In genomic region chr20:9616455-9616805, GRCh38 we compare ENCODE assay signal across 8 cellular contexts.
DNase-seq lines count a peak whose midpoint lies in the region; ATAC-seq and TF ChIP-seq lines count a peak whose summit lies in the region.
"Had no signal": no experiment of that assay in that cellular context is flagged by ENCODE, and none has a peak within 500 bp of the region (broad histone marks: within the 10 kb centered on the region; RNA-seq: fewer than 3 reads in every experiment).

No MANE protein-coding gene starts in this region.

- ATAC-seq in GM19328 (IDR thresholded peaks at IDR 0.05; ENCODE audit: unreplicated experiment) (peak; percentile 14), GM21737 (IDR thresholded peaks at IDR 0.05; ENCODE audit: unreplicated experiment) (peak; percentile 6), HG03196 (IDR thresholded peaks at IDR 0.05; ENCODE audit: unreplicated experiment) (peak; percentile 12)
- ATAC-seq: natural killer cell treated with Interleukin-12 subunit alpha and Interleukin-12 subunit beta and Interleukin-15 and Interleukin-18, amount 100 ng/mL, for 72 hours had no signal

- H3K9me3 Mint-ChIP-seq in osteocyte (ENCODE audit: unreplicated experiment) = no peaks in the 10 kb centered on the region
- H3K9me3 Mint-ChIP-seq in activated CD4-positive, alpha-beta T cell treated with anti-CD3 and anti-CD28 coated beads, Interleukin-2, amount 10 ng/mL, durations not matched to agents 7 days and 5 days = no peaks in the 10 kb centered on the region
- H3K9me3 Mint-ChIP-seq: natural killer cell treated with Interleukin-12 subunit alpha and Interleukin-12 subunit beta and Interleukin-15 and Interleukin-18, amount 100 ng/mL, for 72 hours had no signal

- CTCF ChIA-PET in activated CD4-positive, alpha-beta T cell treated with anti-CD3 and anti-CD28 coated beads, Interleukin-2, amount 10 ng/mL, durations not matched to agents 7 days and 5 days (lab: Charles Lee) = interaction anchor here (0.6 to 1.8 kb wide), 3 partner anchors 221 to 301 kb away, joined by 3 to 4 read pairs (median 3); no protein-coding TSS in a partner anchor

- H3K36me3 Mint-ChIP-seq in osteocyte (ENCODE audit: unreplicated experiment) = no peaks in the 10 kb centered on the region
- no peaks in the 10 kb centered on the region for H3K36me3 Mint-ChIP-seq in activated CD4-positive, alpha-beta T cell treated with anti-CD3 and anti-CD28 coated beads, Interleukin-2, amount 10 ng/mL, durations not matched to agents 7 days and 5 days (ENCODE audit: low read depth)
- H3K36me3 Mint-ChIP-seq: natural killer cell treated with Interleukin-12 subunit alpha and Interleukin-12 subunit beta and Interleukin-15 and Interleukin-18, amount 100 ng/mL, for 72 hours had no signal

- no peak overlapping the region for H3K4me3 Mint-ChIP-seq in osteocyte (ENCODE audit: unreplicated experiment)
- no peak overlapping the region for H3K4me3 Mint-ChIP-seq in activated CD4-positive, alpha-beta T cell treated with anti-CD3 and anti-CD28 coated beads, Interleukin-2, amount 10 ng/mL, durations not matched to agents 7 days and 5 days
- H3K4me3 Mint-ChIP-seq: natural killer cell treated with Interleukin-12 subunit alpha and Interleukin-12 subunit beta and Interleukin-15 and Interleukin-18, amount 100 ng/mL, for 72 hours had no signal

- peak; percentile 60 for DNase-seq in osteocyte (ENCODE audit: extremely low spot score, unreplicated experiment)
- DNase-seq in hippocampal formation (lab: John Stamatoyannopoulos, UW) = no peak
- no peak for DNase-seq in stimulated activated CD4-positive, alpha-beta T cell treated with anti-CD3 and anti-CD28 coated beads, Interleukin-4, amount 100 ng/mL, for 1 hour
- DNase-seq in activated CD4-positive, alpha-beta T cell treated with anti-CD3 and anti-CD28 coated beads, Interleukin-2, amount 10 ng/mL, durations not matched to agents 7 days and 5 days = no peak

- H3K27me3 Mint-ChIP-seq in osteocyte (ENCODE audit: unreplicated experiment) = peaks cover 27% of the 10 kb centered on the region
- peaks cover 6% of the 10 kb centered on the region for H3K27me3 Mint-ChIP-seq in activated CD4-positive, alpha-beta T cell treated with anti-CD3 and anti-CD28 coated beads, Interleukin-2, amount 10 ng/mL, durations not matched to agents 7 days and 5 days

- POLR2A ChIA-PET in activated CD4-positive, alpha-beta T cell treated with anti-CD3 and anti-CD28 coated beads, Interleukin-2, amount 10 ng/mL, durations not matched to agents 7 days and 5 days (lab: Charles Lee) = interaction anchor here (0.6 kb wide), 1 partner anchor 362 kb away, joined by 3 read pairs; no protein-coding TSS in a partner anchor

- no peak overlapping the region for H3K27ac Mint-ChIP-seq in osteocyte (ENCODE audit: unreplicated experiment)
- no peak overlapping the region for H3K27ac Mint-ChIP-seq in activated CD4-positive, alpha-beta T cell treated with anti-CD3 and anti-CD28 coated beads, Interleukin-2, amount 10 ng/mL, durations not matched to agents 7 days and 5 days
- H3K27ac Mint-ChIP-seq: natural killer cell treated with Interleukin-12 subunit alpha and Interleukin-12 subunit beta and Interleukin-15 and Interleukin-18, amount 100 ng/mL, for 72 hours had no signal

- peaks cover 4% of the 10 kb centered on the region for H3K4me1 Mint-ChIP-seq in osteocyte (ENCODE audit: unreplicated experiment)
- H3K4me1 Mint-ChIP-seq in activated CD4-positive, alpha-beta T cell treated with anti-CD3 and anti-CD28 coated beads, Interleukin-2, amount 10 ng/mL, durations not matched to agents 7 days and 5 days = no peaks in the 10 kb centered on the region

- no peak for TF ChIP-seq CTCF in osteocyte (IDR thresholded peaks at IDR 0.05)
